Comparison of ENCODE assay signal across 38 cellular contexts in genomic region chr11:56663386-56663785, GRCh38. TPM values are rescaled to one million over a fixed set of nuclear protein-coding genes. Genes with fewer than 3 reads are reported as not detected.
"Had no signal": no experiment of that assay in that cellular context is flagged by ENCODE, and none has a peak within 500 bp of the region (broad histone marks: within the 10 kb centered on the region; RNA-seq: fewer than 3 reads in every experiment).

Gene OR5AR1, plus strand, starts transcription at chr11:56663686. Its CDS starts 0 bp downstream, at chr11:56663686.

- H3K27me3 ChIP-seq: MG63 had no signal

- H3K4me3 ChIP-seq: MG63 had no signal

- DNase-seq: Karpas-422, Kasumi-1, MG63, MM.1S, MV-4-11, NCI-H1048, NCI-H1092, NCI-H1092 treated with DMSO at 0.1 percent for 48 hours, NCI-H1105, NCI-H1105 treated with DMSO at 0.1 percent for 48 hours, NCI-H1417, NCI-H1417 treated with DMSO at 0.1 percent for 48 hours, NCI-H1436, NCI-H1436 treated with DMSO at 0.1 percent for 48 hours, NCI-H146, NCI-H1694, NCI-H1694 treated with DMSO at 0.1 percent for 48 hours, NCI-H187, NCI-H187 treated with DMSO at 0.1 percent for 48 hours, NCI-H1930, NCI-H2029, NCI-H2029 treated with DMSO at 0.1 percent for 48 hours, NCI-H2081, NCI-H2081 treated with DMSO at 0.1 percent for 48 hours, NCI-H2107, NCI-H2171, NCI-H2171 treated with DMSO at 0.1 percent for 48 hours, NCI-H2227 treated with DMSO at 0.1 percent for 48 hours, NCI-H226, NCI-H345, NCI-H446, NCI-H446 treated with DMSO at 0.1 percent for 48 hours, NCI-H510A, NCI-H510A treated with DMSO at 0.1 percent for 48 hours had no signal

- H3K9me3 ChIP-seq: MG63 had no signal

- H3K36me3 ChIP-seq: MG63 had no signal

RNA-seq across cellular contexts. Expression of gene OR5AR1, which starts in this region (rescaled TPM):
- total RNA-seq: LHCN-M2, M059J, MCF 10A, NCI-H460 had no signal
